ENCODE assay signal across 15 cellular contexts in genomic region chr6:103672169-103672568, GRCh38.
A peak's percentile ranks its signal among the peaks of the same experiment; 100 is the strongest.
DNase-seq lines count a peak whose midpoint lies in the region; ATAC-seq and TF ChIP-seq lines count a peak whose summit lies in the region.
"Had no signal": no experiment of that assay in that cellular context is flagged by ENCODE, and none has a peak within 500 bp of the region (broad histone marks: within the 10 kb centered on the region; RNA-seq: fewer than 3 reads in every experiment).

No MANE protein-coding gene starts in this region.

- no peaks in the 10 kb centered on the region for H3K27me3 Mint-ChIP-seq in stimulated activated memory B cell treated with anti-CD40 and anti-IgM and Interleukin-4, amounts not matched to agents 10 μg/mL and 1 μg/mL and 100 μg/mL, for 72 hours
- H3K27me3 Mint-ChIP-seq: CD4-positive, CD25-positive, alpha-beta regulatory T cell; natural killer cell treated with Interleukin-12 subunit alpha and Interleukin-12 subunit beta and Interleukin-15 and Interleukin-18, amount 100 ng/mL, for 72 hours; stimulated activated naive B cell treated with anti-CD40 and anti-IgM and Interleukin-4, amounts not matched to agents 10 μg/mL and 1 μg/mL and 100 μg/mL, for 72 hours; T-cell had no signal

- H3K4me1 ChIP-seq in A673 (ENCODE audit: insufficient read depth, low read length, poor library complexity, severe bottlenecking): no peaks in the 10 kb centered on the region

- no peak overlapping the region for H3K4me3 Mint-ChIP-seq in stimulated activated memory B cell treated with anti-CD40 and anti-IgM and Interleukin-4, amounts not matched to agents 10 μg/mL and 1 μg/mL and 100 μg/mL, for 72 hours
- H3K4me3 Mint-ChIP-seq: CD4-positive, CD25-positive, alpha-beta regulatory T cell; natural killer cell treated with Interleukin-12 subunit alpha and Interleukin-12 subunit beta and Interleukin-15 and Interleukin-18, amount 100 ng/mL, for 72 hours; stimulated activated naive B cell treated with anti-CD40 and anti-IgM and Interleukin-4, amounts not matched to agents 10 μg/mL and 1 μg/mL and 100 μg/mL, for 72 hours; T-cell had no signal

- no peaks in the 10 kb centered on the region for H3K36me3 ChIP-seq in A673 (ENCODE audit: insufficient read depth, low read length, poor library complexity, severe bottlenecking)

- H3K36me3 Mint-ChIP-seq in stimulated activated memory B cell treated with anti-CD40 and anti-IgM and Interleukin-4, amounts not matched to agents 10 μg/mL and 1 μg/mL and 100 μg/mL, for 72 hours: no peaks in the 10 kb centered on the region
- H3K36me3 Mint-ChIP-seq: CD4-positive, CD25-positive, alpha-beta regulatory T cell; natural killer cell treated with Interleukin-12 subunit alpha and Interleukin-12 subunit beta and Interleukin-15 and Interleukin-18, amount 100 ng/mL, for 72 hours; stimulated activated naive B cell treated with anti-CD40 and anti-IgM and Interleukin-4, amounts not matched to agents 10 μg/mL and 1 μg/mL and 100 μg/mL, for 72 hours; T-cell had no signal

- CTCF ChIA-PET in A673 (lab: Charles Lee): no interaction called here

- no peaks in the 10 kb centered on the region for H3K27me3 ChIP-seq in A673 (replicated peaks; ENCODE audit: insufficient read depth, low read depth, low read length, poor library complexity)

- no peaks in the 10 kb centered on the region for H3K9me3 ChIP-seq in A673 (ENCODE audit: low read depth, low read length, poor library complexity, severe bottlenecking)

- no peak overlapping the region for H3K27ac Mint-ChIP-seq in stimulated activated memory B cell treated with anti-CD40 and anti-IgM and Interleukin-4, amounts not matched to agents 10 μg/mL and 1 μg/mL and 100 μg/mL, for 72 hours
- H3K27ac Mint-ChIP-seq: CD4-positive, CD25-positive, alpha-beta regulatory T cell; natural killer cell treated with Interleukin-12 subunit alpha and Interleukin-12 subunit beta and Interleukin-15 and Interleukin-18, amount 100 ng/mL, for 72 hours; stimulated activated naive B cell treated with anti-CD40 and anti-IgM and Interleukin-4, amounts not matched to agents 10 μg/mL and 1 μg/mL and 100 μg/mL, for 72 hours; T-cell had no signal

- no peak for ATAC-seq in esophagus mucosa
- ATAC-seq in HG03280 (IDR thresholded peaks at IDR 0.05; ENCODE audit: unreplicated experiment): no peak
- ATAC-seq in stimulated activated memory B cell treated with anti-CD40 and anti-IgM and Interleukin-4, amounts not matched to agents 10 μg/mL and 1 μg/mL and 100 μg/mL, for 72 hours: no peak
- ATAC-seq: natural killer cell treated with Interleukin-12 subunit alpha and Interleukin-12 subunit beta and Interleukin-15 and Interleukin-18, amount 100 ng/mL, for 72 hours; stimulated activated naive B cell treated with anti-CD40 and anti-IgM and Interleukin-4, amounts not matched to agents 10 μg/mL and 1 μg/mL and 100 μg/mL, for 72 hours; T-cell had no signal

- peak; percentile 59 for TF ChIP-seq CTCF in A673 (conservative IDR thresholded peaks at IDR 0.05; ENCODE audit: low read depth, low read length)
- no peak for TF ChIP-seq CTCF in fibroblast of mammary gland (conservative IDR thresholded peaks at IDR 0.05; ENCODE audit: control insufficient read depth, insufficient read depth, low read depth, low read length)

- BruUV-seq in A673 (replicated peaks; lab: Mats Ljungman, UMichigan): no TSS peak

- no peaks in the 10 kb centered on the region for H3K9me3 Mint-ChIP-seq in stimulated activated memory B cell treated with anti-CD40 and anti-IgM and Interleukin-4, amounts not matched to agents 10 μg/mL and 1 μg/mL and 100 μg/mL, for 72 hours

- peak; percentile 50 for DNase-seq in A673 (ENCODE audit: low spot score)
- DNase-seq in HPDE6-E6E7 (ENCODE audit: extremely low spot score): peak; percentile 11
- DNase-seq in RPMI7951 (ENCODE audit: low read depth): peak; percentile 23
- peak; percentile 1 for DNase-seq in fibroblast of mammary gland (ENCODE audit: low read depth)
- no peak for DNase-seq in NOMO-1 (lab: John Stamatoyannopoulos, UW; ENCODE audit: unreplicated experiment in 2 of 2)
- DNase-seq: CD4-positive, CD25-positive, alpha-beta regulatory T cell; NCI-H2081 treated with DMSO at 0.1 percent for 48 hours; stimulated activated CD4-positive, alpha-beta T cell treated with anti-CD3 and anti-CD28 coated beads, Interleukin-15, amount 100 ng/mL, for 24 hours; stimulated activated naive B cell treated with anti-CD40 and anti-IgM and Interleukin-4, amounts not matched to agents 10 μg/mL and 1 μg/mL and 100 μg/mL, for 72 hours; T-cell had no signal

- no peak overlapping the region for H3K4me3 ChIP-seq in A673 (ENCODE audit: low read depth, low read length, poor library complexity, severe bottlenecking)
- H3K4me3 ChIP-seq in fibroblast of mammary gland (ENCODE audit: control insufficient read depth, low read depth, low read length): no peak overlapping the region

- H3K4me1 Mint-ChIP-seq in stimulated activated memory B cell treated with anti-CD40 and anti-IgM and Interleukin-4, amounts not matched to agents 10 μg/mL and 1 μg/mL and 100 μg/mL, for 72 hours: peaks cover 6% of the 10 kb centered on the region
- H3K4me1 Mint-ChIP-seq: CD4-positive, CD25-positive, alpha-beta regulatory T cell had no signal

- no peak overlapping the region for H3K27ac ChIP-seq in A673 (ENCODE audit: low read depth, low read length, poor library complexity, severe bottlenecking)
- H3K27ac ChIP-seq: epithelial cell of prostate had no signal

- intact Hi-C loops in A673 (cut with micrococcal nuclease; ENCODE audit: unreplicated experiment): no loop called here

- POLR2A ChIA-PET in A673 (lab: Charles Lee; ENCODE audit: low non-redundant PET): no interaction called here

Comparison
In these comparisons a context has a peak if more than half of its experiments do, and no peak if none do; other contexts are left out.
1. DNase-seq: peak in A673 (single experiment), HPDE6-E6E7 (single experiment), RPMI7951 (single experiment) and fibroblast of mammary gland (single experiment); none in NOMO-1 (0 of 2).